ENCODE assay signal across 1 cellular context in genomic region chr2:222708274-222708710, GRCh38.
TF ChIP-seq lines count a peak whose summit lies in the region.

No MANE protein-coding gene starts in this region.

TF ChIP-seq in HepG2, 621 proteins besides CTCF, POLR2A, EP300 and RAD21 (continued from another document and continues in another):
- TF ChIP-seq, protein P1, sequence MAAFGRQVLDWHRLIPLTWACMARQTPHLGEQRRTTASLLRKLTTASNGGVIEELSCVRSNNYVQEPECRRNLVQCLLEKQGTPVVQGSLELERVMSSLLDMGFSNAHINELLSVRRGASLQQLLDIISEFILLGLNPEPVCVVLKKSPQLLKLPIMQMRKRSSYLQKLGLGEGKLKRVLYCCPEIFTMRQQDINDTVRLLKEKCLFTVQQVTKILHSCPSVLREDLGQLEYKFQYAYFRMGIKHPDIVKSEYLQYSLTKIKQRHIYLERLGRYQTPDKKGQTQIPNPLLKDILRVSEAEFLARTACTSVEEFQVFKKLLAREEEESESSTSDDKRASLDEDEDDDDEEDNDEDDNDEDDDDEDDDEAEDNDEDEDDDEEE (CRISPR knock-in tag; IDR thresholded peaks at IDR 0.05): no peak
- no peak for TF ChIP-seq ZNF343 (CRISPR knock-in tag; IDR thresholded peaks at IDR 0.05)
- TF ChIP-seq ZNF383 (CRISPR knock-in tag; IDR thresholded peaks at IDR 0.05; ENCODE audit: borderline replicate concordance): no peak
- TF ChIP-seq, protein P2, sequence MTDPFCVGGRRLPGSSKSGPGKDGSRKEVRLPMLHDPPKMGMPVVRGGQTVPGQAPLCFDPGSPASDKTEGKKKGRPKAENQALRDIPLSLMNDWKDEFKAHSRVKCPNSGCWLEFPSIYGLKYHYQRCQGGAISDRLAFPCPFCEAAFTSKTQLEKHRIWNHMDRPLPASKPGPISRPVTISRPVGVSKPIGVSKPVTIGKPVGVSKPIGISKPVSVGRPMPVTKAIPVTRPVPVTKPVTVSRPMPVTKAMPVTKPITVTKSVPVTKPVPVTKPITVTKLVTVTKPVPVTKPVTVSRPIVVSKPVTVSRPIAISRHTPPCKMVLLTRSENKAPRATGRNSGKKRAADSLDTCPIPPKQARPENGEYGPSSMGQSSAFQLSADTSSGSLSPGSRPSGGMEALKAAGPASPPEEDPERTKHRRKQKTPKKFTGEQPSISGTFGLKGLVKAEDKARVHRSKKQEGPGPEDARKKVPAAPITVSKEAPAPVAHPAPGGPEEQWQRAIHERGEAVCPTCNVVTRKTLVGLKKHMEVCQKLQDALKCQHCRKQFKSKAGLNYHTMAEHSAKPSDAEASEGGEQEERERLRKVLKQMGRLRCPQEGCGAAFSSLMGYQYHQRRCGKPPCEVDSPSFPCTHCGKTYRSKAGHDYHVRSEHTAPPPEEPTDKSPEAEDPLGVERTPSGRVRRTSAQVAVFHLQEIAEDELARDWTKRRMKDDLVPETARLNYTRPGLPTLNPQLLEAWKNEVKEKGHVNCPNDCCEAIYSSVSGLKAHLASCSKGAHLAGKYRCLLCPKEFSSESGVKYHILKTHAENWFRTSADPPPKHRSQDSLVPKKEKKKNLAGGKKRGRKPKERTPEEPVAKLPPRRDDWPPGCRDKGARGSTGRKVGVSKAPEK (CRISPR knock-in tag; IDR thresholded peaks at IDR 0.05; ENCODE audit: borderline replicate concordance): no peak
- peak; percentile 55; the same call in 1 of the 2 replicates for TF ChIP-seq ARID2 (CRISPR knock-in tag; IDR thresholded peaks at IDR 0.05; ENCODE audit: borderline replicate concordance)
- no peak for TF ChIP-seq RBFOX2 (IDR thresholded peaks at IDR 0.05; ENCODE audit: low read depth, low read length)
- no peak for TF ChIP-seq IKZF1 (IDR thresholded peaks at IDR 0.05)
- TF ChIP-seq, protein P3, sequence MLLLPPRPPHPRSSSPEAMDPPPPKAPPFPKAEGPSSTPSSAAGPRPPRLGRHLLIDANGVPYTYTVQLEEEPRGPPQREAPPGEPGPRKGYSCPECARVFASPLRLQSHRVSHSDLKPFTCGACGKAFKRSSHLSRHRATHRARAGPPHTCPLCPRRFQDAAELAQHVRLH (CRISPR knock-in tag; IDR thresholded peaks at IDR 0.05; ENCODE audit: borderline replicate concordance, low read depth): peak; percentile 84; the same call in 1 of the 2 replicates
- TF ChIP-seq, protein P4, sequence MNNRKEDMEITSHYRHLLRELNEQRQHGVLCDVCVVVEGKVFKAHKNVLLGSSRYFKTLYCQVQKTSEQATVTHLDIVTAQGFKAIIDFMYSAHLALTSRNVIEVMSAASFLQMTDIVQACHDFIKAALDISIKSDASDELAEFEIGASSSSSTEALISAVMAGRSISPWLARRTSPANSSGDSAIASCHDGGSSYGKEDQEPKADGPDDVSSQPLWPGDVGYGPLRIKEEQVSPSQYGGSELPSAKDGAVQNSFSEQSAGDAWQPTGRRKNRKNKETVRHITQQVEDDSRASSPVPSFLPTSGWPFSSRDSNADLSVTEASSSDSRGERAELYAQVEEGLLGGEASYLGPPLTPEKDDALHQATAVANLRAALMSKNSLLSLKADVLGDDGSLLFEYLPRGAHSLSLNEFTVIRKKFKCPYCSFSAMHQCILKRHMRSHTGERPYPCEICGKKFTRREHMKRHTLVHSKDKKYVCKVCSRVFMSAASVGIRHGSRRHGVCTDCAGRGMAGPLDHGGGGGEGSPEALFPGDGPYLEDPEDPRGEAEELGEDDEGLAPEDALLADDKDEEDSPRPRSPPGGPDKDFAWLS (CRISPR knock-in tag; IDR thresholded peaks at IDR 0.05; ENCODE audit: borderline replicate concordance): no peak
- TF ChIP-seq, protein P5, sequence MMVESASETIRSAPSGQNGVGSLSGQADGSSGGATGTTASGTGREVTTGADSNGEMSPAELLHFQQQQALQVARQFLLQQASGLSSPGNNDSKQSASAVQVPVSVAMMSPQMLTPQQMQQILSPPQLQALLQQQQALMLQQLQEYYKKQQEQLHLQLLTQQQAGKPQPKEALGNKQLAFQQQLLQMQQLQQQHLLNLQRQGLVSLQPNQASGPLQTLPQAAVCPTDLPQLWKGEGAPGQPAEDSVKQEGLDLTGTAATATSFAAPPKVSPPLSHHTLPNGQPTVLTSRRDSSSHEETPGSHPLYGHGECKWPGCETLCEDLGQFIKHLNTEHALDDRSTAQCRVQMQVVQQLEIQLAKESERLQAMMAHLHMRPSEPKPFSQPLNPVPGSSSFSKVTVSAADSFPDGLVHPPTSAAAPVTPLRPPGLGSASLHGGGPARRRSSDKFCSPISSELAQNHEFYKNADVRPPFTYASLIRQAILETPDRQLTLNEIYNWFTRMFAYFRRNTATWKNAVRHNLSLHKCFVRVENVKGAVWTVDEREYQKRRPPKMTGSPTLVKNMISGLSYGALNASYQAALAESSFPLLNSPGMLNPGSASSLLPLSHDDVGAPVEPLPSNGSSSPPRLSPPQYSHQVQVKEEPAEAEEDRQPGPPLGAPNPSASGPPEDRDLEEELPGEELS (CRISPR knock-in tag; IDR thresholded peaks at IDR 0.05): no peak; the same call in none of the 2 replicates
- TF ChIP-seq SMARCE1 (IDR thresholded peaks at IDR 0.05; ENCODE audit: borderline replicate concordance): no peak
- TF ChIP-seq ZNF772 (CRISPR knock-in tag; IDR thresholded peaks at IDR 0.05): no peak
- no peak for TF ChIP-seq THAP8 (CRISPR knock-in tag; IDR thresholded peaks at IDR 0.05; ENCODE audit: borderline replicate concordance)
- TF ChIP-seq HIC2 (CRISPR knock-in tag; IDR thresholded peaks at IDR 0.05; ENCODE audit: low read depth): no peak
- TF ChIP-seq HOXA9 (CRISPR knock-in tag; IDR thresholded peaks at IDR 0.05; ENCODE audit: borderline replicate concordance): no peak
- TF ChIP-seq MXI1 (IDR thresholded peaks at IDR 0.05; ENCODE audit: borderline replicate concordance, low read depth, low read length): peak; percentile 51; the same call in 2 of the 3 replicates
- TF ChIP-seq ZNF775 (CRISPR knock-in tag; IDR thresholded peaks at IDR 0.05; ENCODE audit: borderline replicate concordance): no peak
- TF ChIP-seq ZNF704 (CRISPR knock-in tag; IDR thresholded peaks at IDR 0.05; ENCODE audit: borderline replicate concordance): no peak
- no peak for TF ChIP-seq ZNF407 (CRISPR knock-in tag; IDR thresholded peaks at IDR 0.05; ENCODE audit: not compliant biosample characterization)
- TF ChIP-seq, protein P6, sequence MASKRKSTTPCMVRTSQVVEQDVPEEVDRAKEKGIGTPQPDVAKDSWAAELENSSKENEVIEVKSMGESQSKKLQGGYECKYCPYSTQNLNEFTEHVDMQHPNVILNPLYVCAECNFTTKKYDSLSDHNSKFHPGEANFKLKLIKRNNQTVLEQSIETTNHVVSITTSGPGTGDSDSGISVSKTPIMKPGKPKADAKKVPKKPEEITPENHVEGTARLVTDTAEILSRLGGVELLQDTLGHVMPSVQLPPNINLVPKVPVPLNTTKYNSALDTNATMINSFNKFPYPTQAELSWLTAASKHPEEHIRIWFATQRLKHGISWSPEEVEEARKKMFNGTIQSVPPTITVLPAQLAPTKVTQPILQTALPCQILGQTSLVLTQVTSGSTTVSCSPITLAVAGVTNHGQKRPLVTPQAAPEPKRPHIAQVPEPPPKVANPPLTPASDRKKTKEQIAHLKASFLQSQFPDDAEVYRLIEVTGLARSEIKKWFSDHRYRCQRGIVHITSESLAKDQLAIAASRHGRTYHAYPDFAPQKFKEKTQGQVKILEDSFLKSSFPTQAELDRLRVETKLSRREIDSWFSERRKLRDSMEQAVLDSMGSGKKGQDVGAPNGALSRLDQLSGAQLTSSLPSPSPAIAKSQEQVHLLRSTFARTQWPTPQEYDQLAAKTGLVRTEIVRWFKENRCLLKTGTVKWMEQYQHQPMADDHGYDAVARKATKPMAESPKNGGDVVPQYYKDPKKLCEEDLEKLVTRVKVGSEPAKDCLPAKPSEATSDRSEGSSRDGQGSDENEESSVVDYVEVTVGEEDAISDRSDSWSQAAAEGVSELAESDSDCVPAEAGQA (IDR thresholded peaks at IDR 0.05; ENCODE audit: low read depth): no peak
- TF ChIP-seq, protein P6 (CRISPR knock-in tag; IDR thresholded peaks at IDR 0.05; ENCODE audit: borderline replicate concordance): no peak
- TF ChIP-seq PAX8 (CRISPR knock-in tag; IDR thresholded peaks at IDR 0.05; ENCODE audit: borderline replicate concordance): no peak
- TF ChIP-seq KAT2B (IDR thresholded peaks at IDR 0.05; ENCODE audit: borderline replicate concordance, low read depth, low read length): no peak
- TF ChIP-seq ZNF326 (CRISPR knock-in tag; IDR thresholded peaks at IDR 0.05; ENCODE audit: borderline replicate concordance): no peak
